Comparison of ENCODE assay signal across 20 cellular contexts in the genomic region with DNA sequence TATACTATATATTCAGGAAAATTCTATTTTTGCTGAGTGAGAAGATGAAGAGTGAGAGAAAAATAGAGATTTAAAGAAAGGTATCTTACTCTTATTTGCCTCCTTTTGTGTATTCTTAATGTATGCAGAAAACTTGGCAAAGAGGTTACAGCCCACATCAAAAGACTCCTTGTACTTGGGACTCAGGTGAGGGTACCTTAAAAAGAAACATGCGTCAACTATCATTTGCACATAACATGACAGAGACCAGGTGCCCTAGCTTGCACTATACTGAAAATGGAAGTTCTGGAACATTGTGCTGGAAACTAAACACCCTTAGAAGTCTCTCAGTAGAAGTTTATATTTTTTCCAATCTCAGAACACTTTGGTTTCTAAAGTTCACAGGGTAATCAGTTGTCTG. TPM values are rescaled to one million over a fixed set of nuclear protein-coding genes. Genes with fewer than 3 reads are reported as not detected.
A peak's percentile ranks its signal among the peaks of the same experiment; 100 is the strongest.
DNase-seq lines count a peak whose midpoint lies in the region; ATAC-seq, FAIRE-seq and TF ChIP-seq lines count a peak whose summit lies in the region.
"Had no signal": no experiment of that assay in that cellular context is flagged by ENCODE, and none has a peak within 500 bp of the region (broad histone marks: within the 10 kb centered on the region; RNA-seq: fewer than 3 reads in every experiment).

No MANE protein-coding gene starts in this region.

- FAIRE-seq in astrocyte (lab: Jason Lieb, UNC): peak; percentile 37
- FAIRE-seq: GM12891, GM18507, H54 had no signal

- H3K79me2 ChIP-seq in astrocyte (ENCODE audit: insufficient read depth, low read length): no peaks in the 10 kb centered on the region

- no peak for DNase-seq in activated naive CD4-positive, alpha-beta T cell treated with anti-CD3 and anti-CD28 coated beads for 36 hours
- DNase-seq in activated naive CD4-positive, alpha-beta T cell treated with Interleukin-2 at 50 U/mL for 16 hours: no peak
- DNase-seq in astrocyte (ENCODE audit: low read depth) (no peak), mucosa of gallbladder (ENCODE audit: low spot score) (no peak), HAP-1 (ENCODE audit: low spot score in 2 of 2) (no peak)
- DNase-seq in naive thymus-derived CD8-positive, alpha-beta T cell: peak in 2 of 10 donors; percentile 16 to 24
- DNase-seq: 8988T; C1 segment of cervical spinal cord; Calu3; CD4-positive, alpha-beta memory T cell; COR-L47; DMS53; DMS79 treated with DMSO at 0.1 percent for 48 hours; GF-D8; GOT3; HCEC 1CT had no signal

- no peak overlapping the region for H2AFZ ChIP-seq in astrocyte (ENCODE audit: low read depth, low read length)

- H3K27me3 ChIP-seq in astrocyte (ENCODE audit: insufficient read depth, low read length) (no peaks in the 10 kb centered on the region), HAP-1 (ENCODE audit: low read depth) (no peaks in the 10 kb centered on the region)

- H3K4me2 ChIP-seq in astrocyte (ENCODE audit: low read length): no peak overlapping the region

- H3K27me3 Mint-ChIP-seq in activated naive CD4-positive, alpha-beta T cell treated with anti-CD3 and anti-CD28 coated beads for 36 hours (ENCODE audit: low read depth): no peaks in the 10 kb centered on the region
- no peaks in the 10 kb centered on the region for H3K27me3 Mint-ChIP-seq in astrocyte (ENCODE audit: low read depth, unreplicated experiment)
- H3K27me3 Mint-ChIP-seq in naive thymus-derived CD8-positive, alpha-beta T cell: no peaks in the 10 kb centered on the region
- H3K27me3 Mint-ChIP-seq: CD4-positive, alpha-beta memory T cell had no signal

- intact Hi-C loops in activated naive CD4-positive, alpha-beta T cell treated with anti-CD3 and anti-CD28 coated beads for 36 hours (cut with micrococcal nuclease): loop anchor here (1.0 kb wide), 1 partner anchor 16 kb away; the partner anchor contains the start of gene RAB39B

- H3K27ac ChIP-seq in astrocyte (ENCODE audit: low read depth, low read length): no peak overlapping the region

- H3K9ac ChIP-seq in astrocyte (ENCODE audit: low read length): no peak overlapping the region

- no peaks in the 10 kb centered on the region for H3K9me3 ChIP-seq in astrocyte (ENCODE audit: insufficient read depth, low read depth, low read length)
- no peaks in the 10 kb centered on the region for H3K9me3 ChIP-seq in HAP-1

- no peak for TF ChIP-seq CTCF in astrocyte (IDR thresholded peaks at IDR 0.05; ENCODE audit: insufficient read depth, low read depth, low read length)

- in situ Hi-C loops in HAP-1 (cut with MboI; ENCODE audit: low sequenced_read_pairs): no loop called here

- no peak overlapping the region for H3K4me3 Mint-ChIP-seq in activated naive CD4-positive, alpha-beta T cell treated with anti-CD3 and anti-CD28 coated beads for 36 hours
- H3K4me3 Mint-ChIP-seq in astrocyte (ENCODE audit: unreplicated experiment): no peak overlapping the region
- no peak overlapping the region for H3K4me3 Mint-ChIP-seq in naive thymus-derived CD8-positive, alpha-beta T cell
- H3K4me3 Mint-ChIP-seq: CD4-positive, alpha-beta memory T cell had no signal

- H3K4me3 ChIP-seq in astrocyte (ENCODE audit: insufficient read depth, low read depth, low read length) (no peak overlapping the region), HAP-1 (no peak overlapping the region)

- no peaks in the 10 kb centered on the region for H3K9me3 Mint-ChIP-seq in activated naive CD4-positive, alpha-beta T cell treated with anti-CD3 and anti-CD28 coated beads for 36 hours
- H3K9me3 Mint-ChIP-seq in astrocyte (ENCODE audit: unreplicated experiment): no peaks in the 10 kb centered on the region
- no peaks in the 10 kb centered on the region for H3K9me3 Mint-ChIP-seq in naive thymus-derived CD8-positive, alpha-beta T cell

- H4K20me1 ChIP-seq in astrocyte (ENCODE audit: insufficient read depth, low read length): no peaks in the 10 kb centered on the region

- POLR2A ChIA-PET in naive thymus-derived CD8-positive, alpha-beta T cell (lab: Charles Lee): no interaction called here

- no peaks in the 10 kb centered on the region for H3K36me3 Mint-ChIP-seq in activated naive CD4-positive, alpha-beta T cell treated with anti-CD3 and anti-CD28 coated beads for 36 hours (ENCODE audit: low read depth)
- no peaks in the 10 kb centered on the region for H3K36me3 Mint-ChIP-seq in astrocyte (ENCODE audit: low read depth, unreplicated experiment)
- H3K36me3 Mint-ChIP-seq in naive thymus-derived CD8-positive, alpha-beta T cell: no peaks in the 10 kb centered on the region
- H3K36me3 Mint-ChIP-seq: CD4-positive, alpha-beta memory T cell had no signal

- no peaks in the 10 kb centered on the region for H3K4me1 ChIP-seq in astrocyte (ENCODE audit: insufficient read depth, low read length)
- H3K4me1 ChIP-seq in HAP-1: 0 out of 2 replicates have a peak, but pooled peaks cover 4% of the 10 kb centered on the region

- H3K36me3 ChIP-seq in astrocyte (ENCODE audit: insufficient read depth, low read length) (no peaks in the 10 kb centered on the region), HAP-1 (replicated peaks) (no peaks in the 10 kb centered on the region)

- ATAC-seq in naive thymus-derived CD8-positive, alpha-beta T cell: peak; percentile 35 to 65

- peak overlapping the region; percentile 63 for H3K27ac Mint-ChIP-seq in activated naive CD4-positive, alpha-beta T cell treated with anti-CD3 and anti-CD28 coated beads for 36 hours
- no peak overlapping the region for H3K27ac Mint-ChIP-seq in astrocyte (ENCODE audit: unreplicated experiment)
- H3K27ac Mint-ChIP-seq in naive thymus-derived CD8-positive, alpha-beta T cell: no peak overlapping the region
- H3K27ac Mint-ChIP-seq: CD4-positive, alpha-beta memory T cell had no signal

- H3K4me1 Mint-ChIP-seq in activated naive CD4-positive, alpha-beta T cell treated with anti-CD3 and anti-CD28 coated beads for 36 hours (ENCODE audit: low read depth): peaks cover 8% of the 10 kb centered on the region
- H3K4me1 Mint-ChIP-seq in astrocyte (ENCODE audit: low read depth, unreplicated experiment): no peaks in the 10 kb centered on the region
- peaks cover 0 to 12% (median 5%) of the 10 kb centered on the region in 4 donors for H3K4me1 Mint-ChIP-seq in naive thymus-derived CD8-positive, alpha-beta T cell

- CTCF ChIA-PET in activated naive CD4-positive, alpha-beta T cell treated with anti-CD3 and anti-CD28 coated beads for 36 hours (lab: Charles Lee): no interaction called here

RNA-seq across cellular contexts. Expression of gene RAB39B, which starts 15.6 kb away (rescaled TPM):
- total RNA-seq in activated naive CD4-positive, alpha-beta T cell treated with anti-CD3 and anti-CD28 coated beads for 36 hours: 10 to 100 TPM; 11.6 to 13.0 TPM
- 1.5 and 2.0 TPM in 2 replicates for total RNA-seq in astrocyte
- total RNA-seq in naive thymus-derived CD8-positive, alpha-beta T cell: 10 to 100 TPM; 13.5 to 14.8 TPM
- 1 to 10 TPM; 3.4 to 8.3 (median 4.0) TPM for polyA plus RNA-seq in naive thymus-derived CD8-positive, alpha-beta T cell
- total RNA-seq in mucosa of gallbladder: 1.2 TPM

RNA-seq across cellular contexts. Expression of gene CLIC2, which starts 54.5 kb away (rescaled TPM):
- under 1 TPM; 0.27 to 0.74 TPM for total RNA-seq in activated naive CD4-positive, alpha-beta T cell treated with anti-CD3 and anti-CD28 coated beads for 36 hours
- total RNA-seq in astrocyte (0.27 TPM in 1 of 2 replicates, not detected in the other), mucosa of gallbladder (8.2 TPM)
- 1 to 10 TPM in 1 of 2 experiments, under 1 TPM in 1; 0.73 to 1.4 TPM for total RNA-seq in naive thymus-derived CD8-positive, alpha-beta T cell
- under 1 TPM in 2 of 3 donors, not detected in 1; 0.21 to 0.34 TPM for polyA plus RNA-seq in naive thymus-derived CD8-positive, alpha-beta T cell
- polyA plus RNA-seq: BJ had no signal
